In genomic region chr22:20703816-20704609, GRCh38 we compare ENCODE assay signal across 1 cellular context.
A peak's percentile ranks its signal among the peaks of the same experiment; 100 is the strongest.
TF ChIP-seq lines count a peak whose summit lies in the region.
"Not testable (repeated sequence)": the region's sequence is repeated elsewhere in the genome, so short reads cannot be mapped to it uniquely, and the experiment has no call there.

No MANE protein-coding gene starts in this region.

TF ChIP-seq in K562, 482 proteins besides CTCF, POLR2A, EP300 and RAD21 (continued from another document and continues in another):
- peak; percentile 83 for TF ChIP-seq ZBTB33 (CRISPR knock-in tag; IDR thresholded peaks at IDR 0.05)
- 0 out of 4 replicates have a peak, but pooled peaks of 1 of the 2 experiments have one; percentile 35 for TF ChIP-seq NONO (IDR thresholded peaks at IDR 0.05; ENCODE audit: low read depth in 2 of 2, low read length in 1 of 2)
- TF ChIP-seq FOXP1 (CRISPR knock-in tag; IDR thresholded peaks at IDR 0.05): 0 out of 2 replicates have a peak, but pooled peaks have one; percentile 45
- TF ChIP-seq HNRNPK (IDR thresholded peaks at IDR 0.05; ENCODE audit: low read depth, low read length, poor library complexity, severe bottlenecking): peak; percentile 17
- TF ChIP-seq ZNF124 (CRISPR knock-in tag; IDR thresholded peaks at IDR 0.05): peak; percentile 79; the same call in 1 of the 2 replicates
- TF ChIP-seq FOXM1 (IDR thresholded peaks at IDR 0.05; ENCODE audit: low read depth); CREB1 (IDR thresholded peaks at IDR 0.05): not testable (repeated sequence)
- TF ChIP-seq FOXM1 (CRISPR knock-in tag; IDR thresholded peaks at IDR 0.05; ENCODE audit: low read depth): peak; percentile 54; the same call in 1 of the 2 replicates
- 0 out of 2 replicates have a peak, but pooled peaks have one; percentile 40 for TF ChIP-seq ZNF431 (CRISPR knock-in tag; IDR thresholded peaks at IDR 0.05)
- peak; percentile 51; the same call in 1 of the 2 replicates for TF ChIP-seq ZBTB1 (CRISPR knock-in tag; IDR thresholded peaks at IDR 0.05; ENCODE audit: borderline replicate concordance, low read depth)
- TF ChIP-seq ZNF830 (CRISPR knock-in tag; IDR thresholded peaks at IDR 0.05): 0 out of 2 replicates have a peak, but pooled peaks have one; percentile 51
- peak; percentile 65; the same call in 1 of the 2 replicates for TF ChIP-seq RB1 (IDR thresholded peaks at IDR 0.05; ENCODE audit: low read depth)
- 0 out of 2 replicates have a peak, but pooled peaks have one; percentile 24 for TF ChIP-seq ZNF395 (CRISPR knock-in tag; IDR thresholded peaks at IDR 0.05)
- TF ChIP-seq POLR2G (IDR thresholded peaks at IDR 0.05; ENCODE audit: low read depth, low read length): peak; percentile 62
- TF ChIP-seq E2F6 (IDR thresholded peaks at IDR 0.05; ENCODE audit: borderline replicate concordance in 1 of 2, extremely low read depth in 1 of 2, insufficient read depth in 1 of 2, insufficient read length in 1 of 2, low read depth in 1 of 2, low read length in 1 of 2, poor library complexity in 1 of 2, severe bottlenecking in 1 of 2): peak in 1 of 2 experiments; percentile 83
- TF ChIP-seq HMGXB4 (CRISPR knock-in tag; IDR thresholded peaks at IDR 0.05): 0 out of 2 replicates have a peak, but pooled peaks have one; percentile 42
- peak; percentile 48 for TF ChIP-seq RBM22 (IDR thresholded peaks at IDR 0.05; ENCODE audit: low read depth, low read length, poor library complexity, severe bottlenecking)
- peak; percentile 87 for TF ChIP-seq MGA (IDR thresholded peaks at IDR 0.05)
- peak; percentile 47; the same call in 1 of the 2 replicates for TF ChIP-seq SP1 (CRISPR knock-in tag; IDR thresholded peaks at IDR 0.05)
- TF ChIP-seq CREB1 (CRISPR knock-in tag; IDR thresholded peaks at IDR 0.05): peak; percentile 45; the same call in 1 of the 2 replicates
- peak; percentile 44; the same call in 1 of the 2 replicates for TF ChIP-seq KLF1 (tag; IDR thresholded peaks at IDR 0.05)
- peak; percentile 43; the same call in 1 of the 2 replicates for TF ChIP-seq AFF4 (CRISPR knock-in tag; IDR thresholded peaks at IDR 0.05)
- TF ChIP-seq ZBTB11 (CRISPR knock-in tag; IDR thresholded peaks at IDR 0.05): 0 out of 6 replicates have a peak, but pooled peaks of 1 of the 3 experiments have one; percentile 28
- 0 out of 2 replicates have a peak, but pooled peaks have one; percentile 6 for TF ChIP-seq EGR1 (conservative IDR thresholded peaks at IDR 0.05)
- TF ChIP-seq GABPB1 (CRISPR knock-in tag; IDR thresholded peaks at IDR 0.05): 0 out of 2 replicates have a peak, but pooled peaks have one; percentile 37
- peak; percentile 14; the same call in 1 of the 2 replicates for TF ChIP-seq ZFX (CRISPR knock-in tag; IDR thresholded peaks at IDR 0.05)
